ENCODE assay signal across 10 cellular contexts in genomic region chr6:35419431-35419830, GRCh38. TPM values are rescaled to one million over a fixed set of nuclear protein-coding genes. Genes with fewer than 3 reads are reported as not detected.
DNase-seq lines count a peak whose midpoint lies in the region; ATAC-seq and TF ChIP-seq lines count a peak whose summit lies in the region.
"Had no signal": no experiment of that assay in that cellular context is flagged by ENCODE, and none has a peak within 500 bp of the region (broad histone marks: within the 10 kb centered on the region; RNA-seq: fewer than 3 reads in every experiment).

No MANE protein-coding gene starts in this region.

- 0 out of 2 replicates have a peak, but pooled peaks cover 2% of the 10 kb centered on the region for H4K20me1 ChIP-seq in DND-41 (ENCODE audit: insufficient read depth, low read length)

- H3K27me3 Mint-ChIP-seq in activated CD8-positive, alpha-beta T cell treated with anti-CD3 and anti-CD28 coated beads, Interleukin-2, amount 10 ng/mL, durations not matched to agents 7 days and 5 days (ENCODE audit: low read depth): no peaks in the 10 kb centered on the region
- H3K27me3 Mint-ChIP-seq: activated naive CD4-positive, alpha-beta T cell treated with anti-CD3 and anti-CD28 coated beads, Interleukin-2, amount 50 U/mL, for 24 hours had no signal

- DNase-seq in DND-41 (peak; percentile 48), HL-60 (ENCODE audit: low read depth in 1 of 2, low spot score in 1 of 2) (peak; percentile 39 to 45), lung microvascular endothelial cell (ENCODE audit: low read depth in 2 of 2) (peak; percentile 50 to 72), psoas muscle (no peak), NCI-H1092 treated with DMSO at 0.1 percent for 48 hours (lab: John Stamatoyannopoulos, UW) (no peak)
- DNase-seq in activated CD8-positive, alpha-beta T cell treated with anti-CD3 and anti-CD28 coated beads, Interleukin-2, amount 10 ng/mL, durations not matched to agents 7 days and 5 days: peak; percentile 71
- DNase-seq in effector CD8-positive, alpha-beta T cell (lab: John Stamatoyannopoulos, UW): no peak
- DNase-seq: kidney; NK-92 treated with Interleukin-12 subunit alpha and Interleukin-12 subunit beta, amount 100 ng/mL, for 24 hours had no signal

- H3K4me3 Mint-ChIP-seq in activated CD8-positive, alpha-beta T cell treated with anti-CD3 and anti-CD28 coated beads, Interleukin-2, amount 10 ng/mL, durations not matched to agents 7 days and 5 days: peak overlapping the region; percentile 35

- no peak overlapping the region for H2AFZ ChIP-seq in DND-41 (ENCODE audit: low read depth, low read length)

- H3K9me3 ChIP-seq in DND-41 (ENCODE audit: insufficient read depth, low read length, severe bottlenecking) (no peaks in the 10 kb centered on the region), psoas muscle (no peaks in the 10 kb centered on the region)

- TF ChIP-seq CTCF in DND-41 (IDR thresholded peaks at IDR 0.05; ENCODE audit: borderline replicate concordance, extremely low read depth, low read length, poor library complexity, severe bottlenecking) (peak; percentile 19), HL-60 (IDR thresholded peaks at IDR 0.05; ENCODE audit: insufficient read depth, low read length) (no peak), psoas muscle (IDR thresholded peaks at IDR 0.05) (no peak)

- POLR2A ChIA-PET in activated CD8-positive, alpha-beta T cell treated with anti-CD3 and anti-CD28 coated beads, Interleukin-2, amount 10 ng/mL, durations not matched to agents 7 days and 5 days (lab: Charles Lee): interaction anchor here (0.8 to 1.5 kb wide), 5 partner anchors 17 to 123 kb away, joined by 3 to 5 read pairs (median 3); partner anchors contain the start of gene DEF6

- H3K27ac ChIP-seq in DND-41 (ENCODE audit: low read length) (peak overlapping the region; percentile 30), HL-60 (replicated peaks) (no peak overlapping the region), psoas muscle (no peak overlapping the region)

- no peak overlapping the region for H3K9ac ChIP-seq in DND-41 (ENCODE audit: low read depth, low read length)

- H3K36me3 ChIP-seq in DND-41 (ENCODE audit: insufficient read depth, low read length) (peaks cover 29% of the 10 kb centered on the region), psoas muscle (ENCODE audit: insufficient read depth in 1 of 2, low read depth in 1 of 2) (peaks cover 11 to 55% of the 10 kb centered on the region in 2 donors)

- H3K4me3 ChIP-seq in DND-41 (ENCODE audit: low read depth in 1 of 2, low read length in 2 of 2) (no peak overlapping the region), HL-60 (replicated peaks; ENCODE audit: insufficient read depth, low read length) (no peak overlapping the region), psoas muscle (no peak overlapping the region)

- CTCF ChIA-PET in activated CD8-positive, alpha-beta T cell treated with anti-CD3 and anti-CD28 coated beads, Interleukin-2, amount 10 ng/mL, durations not matched to agents 7 days and 5 days (lab: Charles Lee): interaction anchor here (0.6 to 4.4 kb wide), 30 partner anchors 8 to 133 kb away, joined by 3 to 95 read pairs (median 5); partner anchors contain the start of genes DEF6, FANCE, PPARD and RPL10A

- no peaks in the 10 kb centered on the region for H3K9me3 Mint-ChIP-seq in activated CD8-positive, alpha-beta T cell treated with anti-CD3 and anti-CD28 coated beads, Interleukin-2, amount 10 ng/mL, durations not matched to agents 7 days and 5 days (ENCODE audit: insufficient read depth)
- H3K9me3 Mint-ChIP-seq: activated naive CD4-positive, alpha-beta T cell treated with anti-CD3 and anti-CD28 coated beads, Interleukin-2, amount 50 U/mL, for 24 hours had no signal

- peaks cover 53% of the 10 kb centered on the region for H3K36me3 Mint-ChIP-seq in activated CD8-positive, alpha-beta T cell treated with anti-CD3 and anti-CD28 coated beads, Interleukin-2, amount 10 ng/mL, durations not matched to agents 7 days and 5 days (ENCODE audit: low read depth)

- intact Hi-C loops in psoas muscle (cut with DNase I): no loop called here

- ATAC-seq in DND-41 (ENCODE audit: insufficient read depth, low read depth) (peak; percentile 84), psoas muscle (no peak)
- ATAC-seq in activated CD8-positive, alpha-beta T cell treated with anti-CD3 and anti-CD28 coated beads, Interleukin-2, amount 10 ng/mL, durations not matched to agents 7 days and 5 days: peak; percentile 49

- H3K4me1 ChIP-seq in DND-41 (ENCODE audit: insufficient read depth, low read length): peaks cover 9% of the 10 kb centered on the region
- peaks cover 8% of the 10 kb centered on the region for H3K4me1 ChIP-seq in psoas muscle

- H3K27ac Mint-ChIP-seq in activated CD8-positive, alpha-beta T cell treated with anti-CD3 and anti-CD28 coated beads, Interleukin-2, amount 10 ng/mL, durations not matched to agents 7 days and 5 days: peak overlapping the region; percentile 91

- H3K4me1 Mint-ChIP-seq in activated CD8-positive, alpha-beta T cell treated with anti-CD3 and anti-CD28 coated beads, Interleukin-2, amount 10 ng/mL, durations not matched to agents 7 days and 5 days (ENCODE audit: low read depth): peaks cover 64% of the 10 kb centered on the region

- 57 to 68% (median 65%) methylated on average over 4 of the region's 4 CpGs for WGBS in psoas muscle, 3 donors

- H3K79me2 ChIP-seq in DND-41 (ENCODE audit: insufficient read depth, low read length): no peaks in the 10 kb centered on the region

- H3K27me3 ChIP-seq in DND-41 (ENCODE audit: insufficient read depth, low read length, poor library complexity) (no peaks in the 10 kb centered on the region), HL-60 (ENCODE audit: insufficient read depth, poor library complexity, severe bottlenecking) (no peaks in the 10 kb centered on the region), psoas muscle (ENCODE audit: insufficient read depth in 3 of 3, low read length in 2 of 3) (no peaks in the 10 kb centered on the region)

- H3K4me2 ChIP-seq in DND-41 (ENCODE audit: insufficient read depth, low read length): no peak overlapping the region

RNA-seq across cellular contexts. Expression of gene FANCE, which starts 32.7 kb away (rescaled TPM):
- 10 to 100 TPM; 20.4 to 21.9 TPM for total RNA-seq in activated CD8-positive, alpha-beta T cell treated with anti-CD3 and anti-CD28 coated beads, Interleukin-2, amount 10 ng/mL, durations not matched to agents 7 days and 5 days
- 8.7 and 12.7 TPM in 2 replicates for total RNA-seq in lung microvascular endothelial cell
- 1 to 10 TPM; 5.7 to 9.3 (median 8.1) TPM for total RNA-seq in psoas muscle
- polyA plus RNA-seq in psoas muscle: 10 to 100 TPM in 1 of 3 donors, 1 to 10 TPM in 2; 3.8 to 15.2 (median 4.5) TPM

RNA-seq across cellular contexts. Expression of gene RPL10A, which starts 48.8 kb away (rescaled TPM):
- 1,000 to 10,000 TPM; 1,398 to 1,443 TPM for total RNA-seq in activated CD8-positive, alpha-beta T cell treated with anti-CD3 and anti-CD28 coated beads, Interleukin-2, amount 10 ng/mL, durations not matched to agents 7 days and 5 days
- total RNA-seq in lung microvascular endothelial cell (1,551 and 1,794 TPM in 2 replicates), psoas muscle (100 to 1,000 TPM; 668 to 832 (median 736) TPM)
- polyA plus RNA-seq in psoas muscle: 1,000 to 10,000 TPM in 2 of 3 donors, 100 to 1,000 TPM in 1; 918 to 1,629 (median 1,240) TPM

Comparison
In these comparisons a context has a peak if more than half of its experiments do, and no peak if none do; other contexts are left out.
1. ATAC-seq: peak in DND-41 (single experiment) and activated CD8-positive, alpha-beta T cell treated with anti-CD3 and anti-CD28 coated beads, Interleukin-2, amount 10 ng/mL, durations not matched to agents 7 days and 5 days (single experiment); none in psoas muscle (0 of 4).
2. DNase-seq: peak in DND-41 (single experiment), HL-60 (2 of 2), activated CD8-positive, alpha-beta T cell treated with anti-CD3 and anti-CD28 coated beads, Interleukin-2, amount 10 ng/mL, durations not matched to agents 7 days and 5 days (single experiment) and lung microvascular endothelial cell (2 of 2); none in psoas muscle (0 of 2), effector CD8-positive, alpha-beta T cell (single experiment) and NCI-H1092 treated with DMSO at 0.1 percent for 48 hours (single experiment).